12 cellular contexts compared by ENCODE assay signal in the genomic region with DNA sequence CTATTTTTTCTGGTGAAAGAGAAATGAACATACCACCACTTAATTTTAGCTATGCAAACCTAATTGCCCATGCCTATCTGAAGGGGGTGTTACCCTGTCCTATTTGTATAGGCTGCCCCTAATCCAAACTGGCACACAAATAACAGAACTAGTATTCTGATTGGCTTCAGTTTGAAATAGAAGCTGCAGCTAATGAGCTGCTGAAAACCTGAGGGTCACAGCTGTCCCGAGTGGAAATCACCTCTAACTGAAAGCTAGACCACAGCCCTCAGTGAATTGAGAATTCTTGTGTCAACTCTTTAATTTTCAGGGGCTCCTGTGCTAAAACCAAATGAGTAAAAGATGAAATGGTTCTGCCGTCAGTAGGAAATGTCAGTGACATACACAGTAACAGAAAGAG. TPM values are rescaled to one million over a fixed set of nuclear protein-coding genes. Genes with fewer than 3 reads are reported as not detected.
A peak's percentile ranks its signal among the peaks of the same experiment; 100 is the strongest.
DNase-seq lines count a peak whose midpoint lies in the region; ATAC-seq and TF ChIP-seq lines count a peak whose summit lies in the region.
"Had no signal": no experiment of that assay in that cellular context is flagged by ENCODE, and none has a peak within 500 bp of the region (broad histone marks: within the 10 kb centered on the region; RNA-seq: fewer than 3 reads in every experiment).

No MANE protein-coding gene starts in this region.

- intact Hi-C loops in sigmoid colon (cut with DNase I): no loop called here

- H3K4me3 ChIP-seq in sigmoid colon: no peak overlapping the region

- no peak overlapping the region for H3K4me3 Mint-ChIP-seq in stimulated activated naive CD8-positive, alpha-beta T cell treated with anti-CD3 and anti-CD28 coated beads, Interleukin-15, amount 100 ng/mL, for 72 hours

- H3K36me3 ChIP-seq in sigmoid colon: no peaks in the 10 kb centered on the region

- DNase-seq in stimulated activated naive CD8-positive, alpha-beta T cell treated with anti-CD3 and anti-CD28 coated beads, Interleukin-15, amount 100 ng/mL, for 72 hours: no peak
- DNase-seq in stimulated activated naive CD8-positive, alpha-beta T cell treated with anti-CD3 and anti-CD28 coated beads, Interleukin-15, Interleukin-2, amounts not matched to agents 100 U/mL and 50 U/mL, for 24 hours: no peak
- DNase-seq in NCI-H774 (lab: John Stamatoyannopoulos, UW) (no peak), sigmoid colon (no peak), NCI-H1694 (lab: John Stamatoyannopoulos, UW) (no peak), NCI-H1092 treated with DMSO at 0.1 percent for 48 hours (lab: John Stamatoyannopoulos, UW) (no peak)
- DNase-seq: midbrain, NCI-H226 had no signal

- TF ChIP-seq POLR2A in sigmoid colon (IDR thresholded peaks at IDR 0.05): no peak

- peak; percentile 54 for ATAC-seq in stimulated activated naive CD8-positive, alpha-beta T cell treated with anti-CD3 and anti-CD28 coated beads, Interleukin-15, amount 100 ng/mL, for 72 hours
- no peak for ATAC-seq in stimulated activated naive CD8-positive, alpha-beta T cell treated with anti-CD3 and anti-CD28 coated beads, Interleukin-15, Interleukin-2, amounts not matched to agents 100 U/mL and 50 U/mL, for 24 hours
- ATAC-seq in HG02623 (IDR thresholded peaks at IDR 0.05; ENCODE audit: unreplicated experiment): peak; percentile 79
- peak; percentile 64 for ATAC-seq in HG03469 (IDR thresholded peaks at IDR 0.05; ENCODE audit: unreplicated experiment)

- TF ChIP-seq CTCF in sigmoid colon (IDR thresholded peaks at IDR 0.05): no peak

- H3K27ac ChIP-seq in sigmoid colon: no peak overlapping the region

- H3K27me3 ChIP-seq in sigmoid colon: no peaks in the 10 kb centered on the region

- no peak for TF ChIP-seq EP300 in sigmoid colon (IDR thresholded peaks at IDR 0.05)

- no peaks in the 10 kb centered on the region for H3K9me3 ChIP-seq in sigmoid colon

- H3K9me3 Mint-ChIP-seq in stimulated activated naive CD8-positive, alpha-beta T cell treated with anti-CD3 and anti-CD28 coated beads, Interleukin-15, amount 100 ng/mL, for 72 hours: peaks cover 10% of the 10 kb centered on the region in 2 donors

- WGBS in sigmoid colon, 2 donors: 49 to 52% methylated on average over 2 of the region's 2 CpGs

- peaks cover 47% of the 10 kb centered on the region for H3K4me1 Mint-ChIP-seq in stimulated activated naive CD8-positive, alpha-beta T cell treated with anti-CD3 and anti-CD28 coated beads, Interleukin-15, amount 100 ng/mL, for 72 hours

- H3K27ac Mint-ChIP-seq in stimulated activated naive CD8-positive, alpha-beta T cell treated with anti-CD3 and anti-CD28 coated beads, Interleukin-15, amount 100 ng/mL, for 72 hours: no peak overlapping the region

- no peaks in the 10 kb centered on the region for H3K27me3 Mint-ChIP-seq in stimulated activated naive CD8-positive, alpha-beta T cell treated with anti-CD3 and anti-CD28 coated beads, Interleukin-15, amount 100 ng/mL, for 72 hours

- H3K4me1 ChIP-seq in sigmoid colon: peaks cover 0 to 12% (median 0%) of the 10 kb centered on the region in 4 donors

RNA-seq across cellular contexts. Expression of a gene that starts 28.7 kb away (rescaled TPM):
- 1 to 10 TPM; 3.1 to 8.6 (median 4.6) TPM for total RNA-seq in sigmoid colon
- under 1 TPM in 2 of 3 donors, not detected in 1; under 0.01 to 0.47 TPM for polyA plus RNA-seq in sigmoid colon
- total RNA-seq: bronchial epithelial cell, fibroblast of villous mesenchyme had no signal
